Comparison of ENCODE assay signal across 8 cellular contexts in the genomic region with DNA sequence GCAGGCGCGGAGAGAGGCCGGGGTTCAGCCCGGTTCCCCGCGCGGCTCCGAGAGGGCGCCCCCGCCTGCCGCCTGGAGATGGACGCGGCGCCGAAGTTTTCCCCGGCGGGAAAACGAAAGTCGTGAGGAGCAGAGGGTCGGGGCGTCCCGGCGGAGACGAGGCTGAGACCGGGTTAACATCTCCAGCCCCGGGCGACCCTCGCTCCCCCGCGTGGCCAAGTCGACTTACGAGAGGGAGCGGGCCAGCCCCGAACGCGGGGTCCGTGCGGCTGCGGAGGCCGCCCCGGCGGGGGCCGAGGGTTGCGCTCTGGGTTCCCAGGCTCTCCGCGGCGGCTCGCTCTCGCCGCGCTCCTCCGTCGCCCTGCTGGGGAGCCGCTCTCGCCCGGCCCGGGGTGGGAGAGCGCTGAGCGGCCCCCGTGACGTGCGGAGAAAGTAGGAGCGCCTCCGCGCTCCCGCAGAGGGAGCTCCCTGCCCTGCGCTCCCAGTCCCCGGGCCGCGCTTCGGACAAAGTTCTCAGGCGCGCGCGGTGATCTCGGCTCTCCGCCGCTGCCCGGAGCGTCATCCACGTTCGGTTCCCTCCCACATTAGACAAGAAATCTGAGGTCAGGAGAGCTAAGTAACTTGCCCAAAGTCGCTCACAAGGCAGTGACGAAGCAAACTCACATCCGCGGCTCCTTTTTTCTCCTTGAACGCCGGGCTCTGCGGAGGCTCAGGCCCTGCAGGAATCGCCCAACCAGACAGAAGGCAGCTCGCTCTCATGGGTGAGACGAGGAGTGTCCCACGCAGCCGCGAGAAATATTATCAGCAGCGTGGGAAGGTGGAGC. TPM values are rescaled to one million over a fixed set of nuclear protein-coding genes. Genes with fewer than 3 reads are reported as not detected.
A peak's percentile ranks its signal among the peaks of the same experiment; 100 is the strongest.
DNase-seq lines count a peak whose midpoint lies in the region; ATAC-seq, FAIRE-seq and TF ChIP-seq lines count a peak whose summit lies in the region.

No MANE protein-coding gene starts in this region.

- FAIRE-seq in A549 (lab: Jason Lieb, UNC): no peak

- no peaks in the 10 kb centered on the region for H3K36me3 ChIP-seq in PC-3 (ENCODE audit: low read depth, low read length)
- no peaks in the 10 kb centered on the region for H3K36me3 ChIP-seq in neural cell (ENCODE audit: insufficient read depth, low read length)
- H3K36me3 ChIP-seq in thymus (ENCODE audit: control insufficient read depth, insufficient read depth): peaks cover under 1% of the 10 kb centered on the region

- CTCF ChIA-PET in A549 (lab: Yijun Ruan, JAX): interaction anchor here (0.7 to 2.9 kb wide), 7 partner anchors 11 to 212 kb away, joined by 3 to 16 read pairs (median 5); a partner anchor contains a TSS
- CTCF ChIA-PET in PC-3 (lab: Charles Lee): no interaction called here

- TF ChIP-seq EP300 in A549 (IDR thresholded peaks at IDR 0.05) (no peak), neural cell (conservative IDR thresholded peaks at IDR 0.05; ENCODE audit: poor library complexity, severe bottlenecking) (no peak)

- H3K4me2 ChIP-seq in A549 (peak overlapping the region; percentile 93), PC-3 (ENCODE audit: low read length) (peak overlapping the region; percentile 96), neural cell (ENCODE audit: low read length) (peak overlapping the region; percentile 54)

- BruUV-seq in PC-3 (replicated peaks; lab: Mats Ljungman, UMichigan): no TSS peak

- H4K20me1 ChIP-seq in PC-3 (ENCODE audit: low read length) (no peaks in the 10 kb centered on the region), neural cell (ENCODE audit: insufficient read depth) (no peaks in the 10 kb centered on the region)

- H3F3A ChIP-seq in PC-3 (ENCODE audit: low read length, unreplicated experiment): no peaks in the 10 kb centered on the region
- H3F3A ChIP-seq in neural cell (ENCODE audit: insufficient read depth, low read length, poor library complexity, severe bottlenecking): no peaks in the 10 kb centered on the region

- H3K9ac ChIP-seq in PC-3 (ENCODE audit: low read length): no peak overlapping the region
- H3K9ac ChIP-seq in neural cell (ENCODE audit: low read length): no peak overlapping the region

- WGBS in A549 (ENCODE audit: missing lambda C conversion rate): 2% methylated on average over 39 of the region's 96 CpGs
- under 1% methylated on average over 96 of the region's 96 CpGs for WGBS in thymus

- H2AFZ ChIP-seq in PC-3 (ENCODE audit: low read length): peak overlapping the region; percentile 95
- no peak overlapping the region for H2AFZ ChIP-seq in neural cell (ENCODE audit: low read depth, low read length)

- POLR2A ChIA-PET in A549 (lab: Yijun Ruan, JAX) (interaction anchor here (0.7 to 2.5 kb wide), 3 partner anchors 183 to 283 kb away, joined by 3 to 13 read pairs (median 9); a partner anchor contains a TSS), PC-3 (lab: Charles Lee; ENCODE audit: unreplicated experiment) (interaction anchor here (0.6 kb wide), 1 partner anchor 20 kb away, joined by 3 read pairs; no protein-coding TSS in a partner anchor)

- peak; percentile 71 to 75 for ATAC-seq in A549
- ATAC-seq in GM18907 (IDR thresholded peaks at IDR 0.05; ENCODE audit: unreplicated experiment): peak; percentile 30
- ATAC-seq in PC-3: peak; percentile 46
- no peak for ATAC-seq in HG02588 (IDR thresholded peaks at IDR 0.05; ENCODE audit: unreplicated experiment)

- intact Hi-C loops in PC-3 (cut with micrococcal nuclease): loop anchor here (5.0 to 10.0 kb wide), 3 partner anchors 106 to 284 kb away; a partner anchor contains a TSS

- 0 out of 5 replicates have a peak, but pooled peaks of 1 of the 2 experiments have one; percentile 14 for TF ChIP-seq RAD21 in A549 (conservative IDR thresholded peaks at IDR 0.05 in 1 of 2, IDR thresholded peaks at IDR 0.05 in 1 of 2)
- TF ChIP-seq RAD21 in neural cell (conservative IDR thresholded peaks at IDR 0.05): no peak

- H3K27ac ChIP-seq in A549 (peak overlapping the region; percentile 74 to 92), PC-3 (ENCODE audit: low read length) (no peak overlapping the region), neural cell (ENCODE audit: low read length) (no peak overlapping the region), thymus (ENCODE audit: low read depth) (peak overlapping the region; percentile 98)

- H3K27me3 ChIP-seq in PC-3 (ENCODE audit: low read length): no peaks in the 10 kb centered on the region
- H3K27me3 ChIP-seq in neural cell (ENCODE audit: insufficient read depth, low read depth, low read length): peaks cover 49% of the 10 kb centered on the region
- no peaks in the 10 kb centered on the region for H3K27me3 ChIP-seq in thymus (ENCODE audit: control insufficient read depth, insufficient read depth)

- no peaks in the 10 kb centered on the region for H3K9me2 ChIP-seq in PC-3 (replicated peaks; ENCODE audit: low read length)
- H3K9me2 ChIP-seq in neural cell (ENCODE audit: insufficient read depth, low read length): no peaks in the 10 kb centered on the region

- H3K9me3 ChIP-seq in A549 (no peaks in the 10 kb centered on the region), PC-3 (ENCODE audit: low read length) (no peaks in the 10 kb centered on the region), neural cell (ENCODE audit: low read length) (no peaks in the 10 kb centered on the region), thymus (ENCODE audit: control insufficient read depth) (no peaks in the 10 kb centered on the region)

- no peak for TF ChIP-seq POLR2A in A549 (IDR thresholded peaks at IDR 0.05; ENCODE audit: low read length)

- peak; percentile 35; the same call in 2 of the 3 replicates for TF ChIP-seq CTCF in A549 (IDR thresholded peaks at IDR 0.05)
- TF ChIP-seq CTCF in PC-3 (conservative IDR thresholded peaks at IDR 0.05; ENCODE audit: low read depth, low read length): peak; percentile 13; the same call in 1 of the 2 replicates
- peak; percentile 31 for TF ChIP-seq CTCF in neural cell (IDR thresholded peaks at IDR 0.05; ENCODE audit: poor library complexity, severe bottlenecking)

- H3K4me1 ChIP-seq in A549: peaks cover 16% of the 10 kb centered on the region; the same call in 2 of the 3 replicates
- H3K4me1 ChIP-seq in PC-3 (ENCODE audit: insufficient read depth, low read length): no peaks in the 10 kb centered on the region
- peaks cover 60% of the 10 kb centered on the region for H3K4me1 ChIP-seq in thymus (ENCODE audit: control insufficient read depth, insufficient read depth, low read length)

- H3K79me2 ChIP-seq in PC-3 (ENCODE audit: low read length) (no peaks in the 10 kb centered on the region), neural cell (replicated peaks; ENCODE audit: insufficient read depth, low read length) (no peaks in the 10 kb centered on the region)

- DNase-seq in A549 (ENCODE audit: low read depth in 1 of 2, low spot score in 1 of 2) (peak; percentile 40 to 78), PC-3 (peak; percentile 55), activated gamma-delta T cell treated with Interleukin-2 at 50 U/mL for 16 hours (peak; percentile 32), foreskin melanocyte (peak; percentile 80)

- H3K4me3 ChIP-seq in A549 (peak overlapping the region; percentile 73), PC-3 (ENCODE audit: low read length) (peak overlapping the region; percentile 79), neural cell (ENCODE audit: low read length) (peak overlapping the region; percentile 72), thymus (ENCODE audit: low read length) (peak overlapping the region; percentile 97)

TF ChIP-seq in A549, 52 proteins besides CTCF, POLR2A, EP300 and RAD21 (continues in another document):
- TF ChIP-seq, protein P1, sequence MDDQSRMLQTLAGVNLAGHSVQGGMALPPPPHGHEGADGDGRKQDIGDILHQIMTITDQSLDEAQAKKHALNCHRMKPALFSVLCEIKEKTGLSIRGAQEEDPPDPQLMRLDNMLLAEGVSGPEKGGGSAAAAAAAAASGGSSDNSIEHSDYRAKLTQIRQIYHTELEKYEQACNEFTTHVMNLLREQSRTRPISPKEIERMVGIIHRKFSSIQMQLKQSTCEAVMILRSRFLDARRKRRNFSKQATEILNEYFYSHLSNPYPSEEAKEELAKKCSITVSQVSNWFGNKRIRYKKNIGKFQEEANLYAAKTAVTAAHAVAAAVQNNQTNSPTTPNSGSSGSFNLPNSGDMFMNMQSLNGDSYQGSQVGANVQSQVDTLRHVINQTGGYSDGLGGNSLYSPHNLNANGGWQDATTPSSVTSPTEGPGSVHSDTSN (IDR thresholded peaks at IDR 0.05): no peak

TF ChIP-seq in neural cell, 6 proteins besides CTCF, POLR2A, EP300 and RAD21 (continues in another document):
- no peak for TF ChIP-seq SMC3 (conservative IDR thresholded peaks at IDR 0.05; ENCODE audit: poor library complexity)
- TF ChIP-seq POLR2AphosphoS5 (IDR thresholded peaks at IDR 0.05): no peak
- TF ChIP-seq EZH2 (IDR thresholded peaks at IDR 0.05; ENCODE audit: borderline replicate concordance, insufficient read depth, low read length, poor library complexity, severe bottlenecking): no peak

RNA-seq across cellular contexts. Expression of a gene that starts 1.1 kb away (rescaled TPM):
- polyA plus RNA-seq in A549 (2011; rRNA removed) (0.34 and 0.39 TPM in 2 replicates), A549 (2017; fragmentation: RNase III; extraction: RNeasy Plus Mini Kit Qiagen cat#74134 plus additional on column Dnase treatment) (0.25 to 0.28 TPM (median 0.28 TPM) in 3 replicates), neural cell (not detected in 2 replicates), thymus (20.7 TPM)
- polyA plus RNA-seq in A549 (2012; cell fraction: cytosol; rRNA removed): 0.03 and 0.04 TPM in 2 replicates
- 0.01 and 0.06 TPM in 2 replicates for polyA plus RNA-seq in A549 (2012; cell fraction: nucleus; rRNA removed)
- polyA minus RNA-seq in A549 (2011; rRNA and poly(A)+ RNA removed): 0.17 and 0.24 TPM in 2 replicates
- total RNA-seq in PC-3 (2014; rRNA removed): under 0.01 and 0.06 TPM in 2 replicates
- polyA minus RNA-seq in neural cell: 0.12 and 0.24 TPM in 2 replicates

Comparison
In these comparisons a context has a peak if more than half of its experiments do, and no peak if none do; other contexts are left out.
1. H3K27ac ChIP-seq: peak in A549 (2 of 2) and thymus (single experiment); none in PC-3 (single experiment) and neural cell (single experiment).
2. RNA of a gene that starts 1.1 kb away (polyA plus RNA-seq): 20.7 TPM in thymus (single experiment); 0.01 to 0.39 TPM in A549 and not detected in neural cell; every median in the first group is over 10 times any median in the second.
3. Peak in every context shown above with its lines, with median percentiles within 50 percentile points of each other: DNase-seq, H3K4me2 ChIP-seq, H3K4me3 ChIP-seq and CTCF ChIP-seq.